10 cellular contexts compared by ENCODE assay signal in genomic region chr16:56691885-56692284, GRCh38. TPM values are rescaled to one million over a fixed set of nuclear protein-coding genes. Genes with fewer than 3 reads are reported as not detected.
DNase-seq lines count a peak whose midpoint lies in the region; ATAC-seq, FAIRE-seq and TF ChIP-seq lines count a peak whose summit lies in the region.
"Had no signal": no experiment of that assay in that cellular context is flagged by ENCODE, and none has a peak within 500 bp of the region (broad histone marks: within the 10 kb centered on the region; RNA-seq: fewer than 3 reads in every experiment).

No MANE protein-coding gene starts in this region.

- no peaks in the 10 kb centered on the region for H3K9me3 Mint-ChIP-seq in activated T-cell treated with anti-CD3 and anti-CD28 coated beads, Interleukin-2, amount 50 U/mL, for 24 hours
- no peaks in the 10 kb centered on the region for H3K9me3 Mint-ChIP-seq in activated T-cell treated with anti-CD3 and anti-CD28 coated beads, Interleukin-2, amount 50 U/mL, for 72 hours
- H3K9me3 Mint-ChIP-seq in WTC11 (peaks cover 7% of the 10 kb centered on the region), CD14-positive monocyte (peaks cover 0 to 18% (median 11%) of the 10 kb centered on the region in 7 donors)

- FAIRE-seq in urothelium cell line (lab: Jason Lieb, UNC) = no peak

- peaks cover under 1% of the 10 kb centered on the region for H3K36me3 Mint-ChIP-seq in activated T-cell treated with anti-CD3 and anti-CD28 coated beads, Interleukin-2, amount 50 U/mL, for 24 hours (ENCODE audit: low read depth)
- H3K36me3 Mint-ChIP-seq in activated T-cell treated with anti-CD3 and anti-CD28 coated beads, Interleukin-2, amount 50 U/mL, for 72 hours (ENCODE audit: insufficient read depth in 2 of 2) = peaks cover under 1 to 2% of the 10 kb centered on the region in 2 donors
- H3K36me3 Mint-ChIP-seq in WTC11 (peaks cover 2% of the 10 kb centered on the region), CD14-positive monocyte (no peaks in the 10 kb centered on the region)

- intact Hi-C loops in CD14-positive monocyte (cut with micrococcal nuclease) = no loop called here

- CTCF ChIA-PET in WTC11 (lab: Charles Lee) = interaction anchor here (1.4 to 1.5 kb wide), 2 partner anchors 10 to 91 kb away, joined by 4 to 5 read pairs; no protein-coding TSS in a partner anchor

- H3K27me3 Mint-ChIP-seq in activated T-cell treated with anti-CD3 and anti-CD28 coated beads, Interleukin-2, amount 50 U/mL, for 24 hours = no peaks in the 10 kb centered on the region
- H3K27me3 Mint-ChIP-seq in activated T-cell treated with anti-CD3 and anti-CD28 coated beads, Interleukin-2, amount 50 U/mL, for 72 hours (ENCODE audit: low read depth) = no peaks in the 10 kb centered on the region
- H3K27me3 Mint-ChIP-seq in WTC11 (ENCODE audit: low read depth) (no peaks in the 10 kb centered on the region), CD14-positive monocyte (ENCODE audit: low read depth in 3 of 3) (peaks cover 4 to 15% (median 7%) of the 10 kb centered on the region in 3 donors)

- TF ChIP-seq CTCF in WTC11 (IDR thresholded peaks at IDR 0.05) (no peak), CD14-positive monocyte (IDR thresholded peaks at IDR 0.05) (no peak)

- ATAC-seq in activated T-cell treated with anti-CD3 and anti-CD28 coated beads, Interleukin-2, amount 50 U/mL, for 72 hours (replicated peaks in 1 of 2) = no peak
- ATAC-seq in WTC11 = peak; percentile 94

- no peaks in the 10 kb centered on the region for H3K4me1 Mint-ChIP-seq in activated T-cell treated with anti-CD3 and anti-CD28 coated beads, Interleukin-2, amount 50 U/mL, for 24 hours (ENCODE audit: low read depth)
- no peaks in the 10 kb centered on the region for H3K4me1 Mint-ChIP-seq in activated T-cell treated with anti-CD3 and anti-CD28 coated beads, Interleukin-2, amount 50 U/mL, for 72 hours (ENCODE audit: low read depth)
- H3K4me1 Mint-ChIP-seq in WTC11 (peaks cover 7% of the 10 kb centered on the region), CD14-positive monocyte (no peaks in the 10 kb centered on the region)

- no peak overlapping the region for H3K4me3 Mint-ChIP-seq in activated T-cell treated with anti-CD3 and anti-CD28 coated beads, Interleukin-2, amount 50 U/mL, for 24 hours
- no peak overlapping the region for H3K4me3 Mint-ChIP-seq in activated T-cell treated with anti-CD3 and anti-CD28 coated beads, Interleukin-2, amount 50 U/mL, for 72 hours
- H3K4me3 Mint-ChIP-seq in WTC11 (no peak overlapping the region), CD14-positive monocyte (no peak overlapping the region)

- no peak overlapping the region for H3K27ac Mint-ChIP-seq in activated T-cell treated with anti-CD3 and anti-CD28 coated beads, Interleukin-2, amount 50 U/mL, for 24 hours
- no peak overlapping the region for H3K27ac Mint-ChIP-seq in activated T-cell treated with anti-CD3 and anti-CD28 coated beads, Interleukin-2, amount 50 U/mL, for 72 hours
- H3K27ac Mint-ChIP-seq in WTC11 (0 out of 2 replicates have a peak overlapping the region, but pooled peaks have one; percentile 15), CD14-positive monocyte (no peak overlapping the region)

- DNase-seq in activated T-cell treated with anti-CD3 and anti-CD28 coated beads, Interleukin-2, amount 50 U/mL, for 24 hours = peak; percentile 6
- DNase-seq in activated T-cell treated with anti-CD3 and anti-CD28 coated beads, Interleukin-2, amount 50 U/mL, for 72 hours = no peak
- DNase-seq in WTC11 (ENCODE audit: low spot score) = no peak
- DNase-seq in iris pigment epithelial cell (ENCODE audit: low read depth) = peak; percentile 44
- peak; percentile 81 for DNase-seq in urothelium cell line (ENCODE audit: low spot score)
- DNase-seq in stimulated activated CD4-positive, alpha-beta T cell treated with anti-CD3 and anti-CD28 coated beads, Interleukin-15, amount 100 ng/mL, for 24 hours = no peak
- DNase-seq in Ammon's horn (ENCODE audit: low spot score) = no peak
- DNase-seq in CD14-positive monocyte (ENCODE audit: low spot score) = no peak
- DNase-seq: activated naive CD4-positive, alpha-beta T cell treated with Interleukin-2 at 50 U/mL for 16 hours; effector CD8-positive, alpha-beta T cell had no signal

- POLR2A ChIA-PET in WTC11 (lab: Charles Lee) = interaction anchor here (0.5 kb wide), 1 partner anchor 239 kb away, joined by 3 read pairs; no protein-coding TSS in a partner anchor

TF ChIP-seq in WTC11, 78 proteins besides CTCF, POLR2A, EP300 and RAD21 (continues in another document):
- no peak for TF ChIP-seq USF1 (CRISPR knock-in tag; IDR thresholded peaks at IDR 0.05)
- no peak for TF ChIP-seq SMAD3 (CRISPR knock-in tag; IDR thresholded peaks at IDR 0.05; ENCODE audit: borderline replicate concordance)
- no peak for TF ChIP-seq GTF2I (CRISPR knock-in tag; conservative IDR thresholded peaks at IDR 0.05)
- TF ChIP-seq ZNF396 (CRISPR knock-in tag; IDR thresholded peaks at IDR 0.05; ENCODE audit: borderline replicate concordance) = no peak
- TF ChIP-seq HMGA2 (CRISPR knock-in tag; IDR thresholded peaks at IDR 0.05) = no peak
- TF ChIP-seq STAT6 (CRISPR knock-in tag; conservative IDR thresholded peaks at IDR 0.05; ENCODE audit: low read depth) = no peak
- TF ChIP-seq NFE2L1 (CRISPR knock-in tag; IDR thresholded peaks at IDR 0.05) = no peak
- TF ChIP-seq ATF1 (CRISPR knock-in tag; IDR thresholded peaks at IDR 0.05) = no peak
- no peak for TF ChIP-seq SMAD4 (CRISPR knock-in tag; IDR thresholded peaks at IDR 0.05)

RNA-seq across cellular contexts. Expression of gene MT1X, which starts 9.6 kb away (rescaled TPM):
- total RNA-seq in activated T-cell treated with anti-CD3 and anti-CD28 coated beads, Interleukin-2, amount 50 U/mL, for 72 hours = 10 to 100 TPM; 39.4 to 39.8 TPM
- total RNA-seq in WTC11 (2021) = 328 to 466 TPM (median 465 TPM) in 3 replicates
- polyA plus RNA-seq in CD14-positive monocyte = 10 to 100 TPM; 55.4 to 87.9 TPM

RNA-seq across cellular contexts. Expression of gene MT1H, which starts 22.3 kb away (rescaled TPM):
- 10 to 100 TPM in 1 of 2 donors, 1 to 10 TPM in 1; 9.6 to 37.5 TPM for total RNA-seq in activated T-cell treated with anti-CD3 and anti-CD28 coated beads, Interleukin-2, amount 50 U/mL, for 72 hours
- 122 to 164 TPM (median 159 TPM) in 3 replicates for total RNA-seq in WTC11 (2021)
- polyA plus RNA-seq in CD14-positive monocyte = under 1 TPM in 1 of 2 donors, not detected in 1; 0.76 TPM

RNA-seq across cellular contexts. Expression of gene MT1G, which starts 24.0 kb away (rescaled TPM):
- 10 to 100 TPM; 26.8 to 45.6 TPM for total RNA-seq in activated T-cell treated with anti-CD3 and anti-CD28 coated beads, Interleukin-2, amount 50 U/mL, for 72 hours
- 326 to 361 TPM (median 333 TPM) in 3 replicates for total RNA-seq in WTC11 (2021)
- polyA plus RNA-seq in CD14-positive monocyte = 1 to 10 TPM in 1 of 2 donors, not detected in 1; 1.4 TPM

RNA-seq across cellular contexts. Expression of gene MT1F, which starts 34.1 kb away (rescaled TPM):
- total RNA-seq in activated T-cell treated with anti-CD3 and anti-CD28 coated beads, Interleukin-2, amount 50 U/mL, for 72 hours = 10 to 100 TPM; 39.1 to 48.4 TPM
- total RNA-seq in WTC11 (2021) = 50.6 to 60.2 TPM (median 58.2 TPM) in 3 replicates
- 10 to 100 TPM; 13.6 to 21.9 TPM for polyA plus RNA-seq in CD14-positive monocyte

RNA-seq across cellular contexts. Expression of gene NUP93, which starts 38.0 kb away (rescaled TPM):
- total RNA-seq in activated T-cell treated with anti-CD3 and anti-CD28 coated beads, Interleukin-2, amount 50 U/mL, for 72 hours = 100 to 1,000 TPM; 112 to 155 TPM
- total RNA-seq in WTC11 (2021) = 167 to 185 TPM (median 175 TPM) in 3 replicates
- polyA plus RNA-seq in CD14-positive monocyte = 10 to 100 TPM; 59.4 to 77.7 TPM

Comparison
In these comparisons a context has a peak if more than half of its experiments do, and no peak if none do; other contexts are left out.
1. DNase-seq: peak in activated T-cell treated with anti-CD3 and anti-CD28 coated beads, Interleukin-2, amount 50 U/mL, for 24 hours (single experiment), iris pigment epithelial cell (single experiment) and urothelium cell line (single experiment); none in activated T-cell treated with anti-CD3 and anti-CD28 coated beads, Interleukin-2, amount 50 U/mL, for 72 hours (0 of 2), WTC11 (single experiment), stimulated activated CD4-positive, alpha-beta T cell treated with anti-CD3 and anti-CD28 coated beads, Interleukin-15, amount 100 ng/mL, for 24 hours (single experiment), Ammon's horn (single experiment) and CD14-positive monocyte (single experiment).